ENCODE assay signal across 17 cellular contexts in genomic region chr6:79647756-79648155, GRCh38. TPM values are rescaled to one million over a fixed set of nuclear protein-coding genes. Genes with fewer than 3 reads are reported as not detected.
DNase-seq lines count a peak whose midpoint lies in the region; ATAC-seq, FAIRE-seq and TF ChIP-seq lines count a peak whose summit lies in the region.
"Had no signal": no experiment of that assay in that cellular context is flagged by ENCODE, and none has a peak within 500 bp of the region (broad histone marks: within the 10 kb centered on the region; RNA-seq: fewer than 3 reads in every experiment).

No MANE protein-coding gene starts in this region.

- H3K9ac ChIP-seq in endothelial cell of umbilical vein (replicated peaks; ENCODE audit: extremely low read depth, insufficient read depth, low read length), result no peak overlapping the region
- H3K9ac ChIP-seq in subcutaneous abdominal adipose tissue (ENCODE audit: low read length in 5 of 5), result no peak overlapping the region

- H4K20me1 ChIP-seq in endothelial cell of umbilical vein (replicated peaks; ENCODE audit: control insufficient read depth, extremely low read depth, insufficient read depth, low read length), result no peaks in the 10 kb centered on the region
- no peaks in the 10 kb centered on the region for H4K20me1 ChIP-seq in OCI-LY7 (ENCODE audit: insufficient read depth, low read length)

- dilution Hi-C loops in endothelial cell of umbilical vein (cut with MboI; ENCODE audit: extremely low pct_ligation_motif_present, low sequenced_read_pairs), result no loop called here

- BruUV-seq in endothelial cell of umbilical vein (replicated peaks; lab: Mats Ljungman, UMichigan) (no TSS peak), OCI-LY7 (replicated peaks; lab: Mats Ljungman, UMichigan) (no TSS peak)

- H3K4me1 ChIP-seq in endothelial cell of umbilical vein (ENCODE audit: control insufficient read depth, extremely low read depth, insufficient read depth, low read length) (peaks cover 19% of the 10 kb centered on the region), subcutaneous abdominal adipose tissue (ENCODE audit: control insufficient read depth in 5 of 5, insufficient read depth in 5 of 5, low read length in 5 of 5) (peaks cover 0 to 35% (median 10%) of the 10 kb centered on the region in 5 donors), OCI-LY7 (ENCODE audit: insufficient read depth, low read length, poor library complexity, severe bottlenecking) (no peaks in the 10 kb centered on the region)
- H3K4me1 ChIP-seq: A549 had no signal

- H3K27me3 ChIP-seq in endothelial cell of umbilical vein (ENCODE audit: control insufficient read depth in 2 of 2, insufficient read depth in 2 of 2, low read length in 2 of 2) (no peaks in the 10 kb centered on the region), subcutaneous abdominal adipose tissue (ENCODE audit: control insufficient read depth in 5 of 5, insufficient read depth in 4 of 5, low read length in 5 of 5) (no peaks in the 10 kb centered on the region), WERI-Rb-1 (ENCODE audit: insufficient read depth, low read depth, severe bottlenecking) (no peaks in the 10 kb centered on the region)

- intact Hi-C loops in endothelial cell of umbilical vein (cut with micrococcal nuclease) (no loop called here), OCI-LY7 (cut with micrococcal nuclease; ENCODE audit: unreplicated experiment) (no loop called here)

- DNase-seq in NCI-H69 (lab: John Stamatoyannopoulos, UW) (peak; percentile 74), dermis blood vessel endothelial cell (peak; percentile 60), endothelial cell of umbilical vein (ENCODE audit: low read depth, low spot score) (peak; percentile 61), WERI-Rb-1 (no peak), OCI-LY7 (ENCODE audit: low spot score) (no peak)
- no peak for DNase-seq in activated naive CD4-positive, alpha-beta T cell treated with anti-CD3 and anti-CD28 coated beads, Interleukin-2, amount 50 U/mL, for 16 hours
- DNase-seq: Caco-2; CD8-positive, alpha-beta memory T cell; DND-41; GF-D8; HCEC 1CT; HFFc6 had no signal

- H3K9me3 ChIP-seq in endothelial cell of umbilical vein (replicated peaks; ENCODE audit: control insufficient read depth, insufficient read depth, low read length) (no peaks in the 10 kb centered on the region), subcutaneous abdominal adipose tissue (ENCODE audit: control insufficient read depth in 5 of 5, low read length in 5 of 5) (no peaks in the 10 kb centered on the region), WERI-Rb-1 (ENCODE audit: severe bottlenecking) (no peaks in the 10 kb centered on the region), OCI-LY7 (ENCODE audit: low read length) (no peaks in the 10 kb centered on the region)
- H3K9me3 ChIP-seq: A549, Caco-2 had no signal

- H3K27ac ChIP-seq in endothelial cell of umbilical vein (ENCODE audit: insufficient read depth, low read depth, low read length), result no peak overlapping the region
- peak overlapping the region; percentile 8 for H3K27ac ChIP-seq in subcutaneous abdominal adipose tissue (ENCODE audit: low read depth, low read length)
- H3K27ac ChIP-seq in WERI-Rb-1, result no peak overlapping the region
- no peak overlapping the region for H3K27ac ChIP-seq in OCI-LY7 (ENCODE audit: low read depth, low read length, poor library complexity, severe bottlenecking)
- H3K27ac ChIP-seq: A549 had no signal

- H3K4me2 ChIP-seq in endothelial cell of umbilical vein (ENCODE audit: insufficient read depth, low read length), result no peak overlapping the region
- H3K4me2 ChIP-seq in OCI-LY7 (ENCODE audit: low read length), result no peak overlapping the region
- H3K4me2 ChIP-seq: A549 had no signal

- FAIRE-seq in endothelial cell of umbilical vein (lab: Jason Lieb, UNC), result no peak
- FAIRE-seq: A549, HepG2, HTR-8/SVneo had no signal

- POLR2A ChIA-PET in endothelial cell of umbilical vein (lab: Charles Lee), result no interaction called here
- POLR2A ChIA-PET in OCI-LY7 (lab: Charles Lee), result interaction anchor here (0.7 kb wide), 1 partner anchor 63 kb away, joined by 3 read pairs; no protein-coding TSS in a partner anchor

- H3K9me1 ChIP-seq in endothelial cell of umbilical vein (replicated peaks; ENCODE audit: control insufficient read depth, extremely low read depth, insufficient read depth, low read length), result no peaks in the 10 kb centered on the region

- H3K36me3 ChIP-seq in endothelial cell of umbilical vein (ENCODE audit: control insufficient read depth in 2 of 2, extremely low read depth in 1 of 2, insufficient read depth in 2 of 2, low read length in 2 of 2) (no peaks in the 10 kb centered on the region), subcutaneous abdominal adipose tissue (ENCODE audit: control insufficient read depth in 5 of 5, insufficient read depth in 5 of 5, low read length in 5 of 5) (no peaks in the 10 kb centered on the region), WERI-Rb-1 (no peaks in the 10 kb centered on the region), OCI-LY7 (ENCODE audit: insufficient read depth, low read length) (no peaks in the 10 kb centered on the region)

- H3K79me2 ChIP-seq in endothelial cell of umbilical vein (ENCODE audit: control insufficient read depth, insufficient read depth, low read length) (peaks cover 30% of the 10 kb centered on the region), OCI-LY7 (ENCODE audit: insufficient read depth, low read depth, low read length) (no peaks in the 10 kb centered on the region)

- H3K4me3 ChIP-seq in endothelial cell of umbilical vein (replicated peaks in 1 of 3; ENCODE audit: insufficient read depth in 1 of 3, low read depth in 1 of 3, low read length in 3 of 3) (no peak overlapping the region), subcutaneous abdominal adipose tissue (ENCODE audit: low read depth in 1 of 5, low read length in 5 of 5) (no peak overlapping the region), WERI-Rb-1 (ENCODE audit: low read depth, low read length) (no peak overlapping the region), OCI-LY7 (ENCODE audit: low read depth, low read length, poor library complexity, severe bottlenecking) (no peak overlapping the region)
- H3K4me3 ChIP-seq: A549 had no signal

- no peak for ATAC-seq in HG03135 (IDR thresholded peaks at IDR 0.05; ENCODE audit: unreplicated experiment)
- ATAC-seq: A549, HepG2 had no signal

- CTCF ChIA-PET in endothelial cell of umbilical vein (lab: Charles Lee) (interaction anchor here (1.2 to 2.8 kb wide), 3 partner anchors 16 to 57 kb away, joined by 3 to 8 read pairs (median 6); partner anchors contain the start of gene SH3BGRL2), OCI-LY7 (lab: Charles Lee; ENCODE audit: unreplicated experiment) (no interaction called here)

- TF ChIP-seq CTCF in endothelial cell of umbilical vein (IDR thresholded peaks at IDR 0.05; ENCODE audit: extremely low read depth in 1 of 2, insufficient read depth in 1 of 2, low read depth in 1 of 2, low read length in 2 of 2) (no peak), WERI-Rb-1 (IDR thresholded peaks at IDR 0.05; ENCODE audit: low read depth, low read length) (no peak), OCI-LY7 (conservative IDR thresholded peaks at IDR 0.05; ENCODE audit: low read length) (no peak)

- no peak overlapping the region for H2AFZ ChIP-seq in endothelial cell of umbilical vein (ENCODE audit: low read depth, low read length)
- H2AFZ ChIP-seq in OCI-LY7 (ENCODE audit: low read length), result no peak overlapping the region

- H3K9me2 ChIP-seq in OCI-LY7 (ENCODE audit: insufficient read depth, low read length), result no peaks in the 10 kb centered on the region

- no peak for TF ChIP-seq POLR2A in endothelial cell of umbilical vein (IDR thresholded peaks at IDR 0.05; ENCODE audit: low read depth, low read length)

TF ChIP-seq in endothelial cell of umbilical vein, 7 proteins besides CTCF, POLR2A, EP300 and RAD21:
- TF ChIP-seq MAX (IDR thresholded peaks at IDR 0.05; ENCODE audit: insufficient read depth, insufficient read length) (no peak), JUN (IDR thresholded peaks at IDR 0.05; ENCODE audit: borderline replicate concordance, insufficient read depth, insufficient read length, low read depth) (no peak)

RNA-seq across cellular contexts. Expression of gene SH3BGRL2, which starts 16.6 kb away (rescaled TPM):
- total RNA-seq in dermis blood vessel endothelial cell (114 and 133 TPM in 2 replicates), endothelial cell of umbilical vein (10.7 and 15.2 TPM in 2 replicates), OCI-LY7 (2022) (0.09 and 0.25 TPM in 2 replicates)
- polyA plus RNA-seq in endothelial cell of umbilical vein, result 2.0 and 3.2 TPM in 2 replicates
- polyA plus RNA-seq in endothelial cell of umbilical vein (2011; cell fraction: cytosol; rRNA removed), result 3.3 and 3.6 TPM in 2 replicates
- 3.6 and 4.2 TPM in 2 replicates for polyA plus RNA-seq in endothelial cell of umbilical vein (2011; cell fraction: nucleus; rRNA removed)
- polyA plus RNA-seq in endothelial cell of umbilical vein (2012), result 14.2 and 16.7 TPM in 2 replicates
- polyA minus RNA-seq in endothelial cell of umbilical vein, result 3.4 and 4.3 TPM in 2 replicates
- 0.31 TPM for polyA minus RNA-seq in endothelial cell of umbilical vein (2011; cell fraction: cytosol; rRNA and poly(A)+ RNA removed)
- 4.1 and 5.4 TPM in 2 replicates for polyA minus RNA-seq in endothelial cell of umbilical vein (2011; cell fraction: nucleus; rRNA and poly(A)+ RNA removed)
- 0.03 TPM in 1 of 2 replicates, not detected in the other for total RNA-seq in OCI-LY7 (2014; rRNA removed; shearing (Covaris generic))

Comparison
In these comparisons a context has a peak if more than half of its experiments do, and no peak if none do; other contexts are left out.
1. DNase-seq: peak in NCI-H69 (single experiment), dermis blood vessel endothelial cell (single experiment) and endothelial cell of umbilical vein (single experiment); none in activated naive CD4-positive, alpha-beta T cell treated with anti-CD3 and anti-CD28 coated beads, Interleukin-2, amount 50 U/mL, for 16 hours (single experiment), WERI-Rb-1 (single experiment) and OCI-LY7 (single experiment).